8 cellular contexts compared by ENCODE assay signal in the genomic region with DNA sequence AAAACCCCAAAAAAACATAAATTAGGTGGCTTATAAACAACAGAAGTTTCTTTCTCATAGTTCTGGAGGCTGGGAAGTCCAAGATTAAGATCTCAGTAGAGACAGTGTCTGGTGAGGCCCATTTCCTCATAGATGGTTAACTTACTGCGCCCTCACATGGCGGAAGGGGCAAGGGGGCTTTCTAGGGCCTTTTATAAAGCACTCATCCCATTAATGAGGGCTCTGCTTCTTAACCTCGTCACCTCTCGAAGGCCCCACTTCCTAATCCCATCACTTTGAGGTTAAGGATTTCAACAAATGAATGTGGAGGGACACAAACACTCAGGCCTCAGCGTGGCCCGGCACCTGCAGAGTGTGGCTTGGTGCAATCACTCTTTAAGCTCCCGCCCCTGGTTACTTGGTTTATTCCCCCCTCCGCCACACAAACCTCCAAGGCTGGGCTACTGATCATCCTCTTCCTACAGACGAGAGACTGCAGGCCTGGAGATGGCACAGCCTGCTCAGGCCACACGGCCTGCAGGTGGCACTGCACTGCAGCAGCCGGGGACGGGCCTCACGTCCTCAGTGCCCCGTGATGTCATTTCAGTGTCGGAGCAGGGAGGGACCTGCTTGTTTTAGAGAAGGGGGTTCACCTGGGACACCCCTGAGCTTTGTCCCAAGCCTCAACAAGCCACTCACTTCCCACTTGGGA.
DNase-seq lines count a peak whose midpoint lies in the region; ATAC-seq and TF ChIP-seq lines count a peak whose summit lies in the region.
"Not testable (repeated sequence)": the region's sequence is repeated elsewhere in the genome, so short reads cannot be mapped to it uniquely, and the experiment has no call there.

No MANE protein-coding gene starts in this region.

- H3K27me3 Mint-ChIP-seq in naive thymus-derived CD8-positive, alpha-beta T cell: peaks cover 0 to 12% (median 2%) of the 10 kb centered on the region in 5 donors

- H3K9me3 ChIP-seq in HEK293 (ENCODE audit: control insufficient read depth, insufficient read depth, low read depth, low read length); cardiac muscle cell (ENCODE audit: low read depth): not testable (repeated sequence)

- not testable (repeated sequence) for H3K4me3 Mint-ChIP-seq in naive thymus-derived CD8-positive, alpha-beta T cell

- not testable (repeated sequence) for H3K4me1 Mint-ChIP-seq in naive thymus-derived CD8-positive, alpha-beta T cell

- CTCF ChIA-PET in HEK293 (lab: Yijun Ruan, JAX): interaction anchor here (1.7 kb wide), 1 partner anchor 244 kb away, joined by 5 read pairs; no protein-coding TSS in a partner anchor

- not testable (repeated sequence) for H3K4me1 ChIP-seq in HEK293 (ENCODE audit: control insufficient read depth, insufficient read depth, low read length); cardiac muscle cell (ENCODE audit: low read depth)

- DNase-seq in NCI-H460 (ENCODE audit: extremely low read depth, low read depth) (peak; percentile 54), brain microvascular endothelial cell (peak; percentile 60), cardiac muscle cell (ENCODE audit: low read depth in 1 of 2, low spot score in 1 of 2) (peak; percentile 67 to 68)
- peak in 3 of 10 donors; percentile 5 to 13 (median 7) for DNase-seq in naive thymus-derived CD8-positive, alpha-beta T cell
- DNase-seq in stimulated activated CD8-positive, alpha-beta memory T cell treated with anti-CD3 and anti-CD28 coated beads, Interleukin-15, amount 100 ng/mL, for 48 hours (ENCODE audit: low read depth in 2 of 2): peak; percentile 14 to 26

- in situ Hi-C loops in brain microvascular endothelial cell (cut with HindIII; ENCODE audit: low pct_ligation_motif_present, low sequenced_read_pairs): not testable (repeated sequence)

- POLR2A ChIA-PET in HEK293 (lab: Yijun Ruan, JAX); naive thymus-derived CD8-positive, alpha-beta T cell (lab: Charles Lee): not testable (repeated sequence)

- H3K36me3 Mint-ChIP-seq in naive thymus-derived CD8-positive, alpha-beta T cell: not testable (repeated sequence)

- not testable (repeated sequence) for H3K4me3 ChIP-seq in HEK293 (ENCODE audit: low read depth, low read length); WI38 (ENCODE audit: low read depth, low read length); brain microvascular endothelial cell (ENCODE audit: low read depth, low read length); cardiac muscle cell

- not testable (repeated sequence) for H3K27ac Mint-ChIP-seq in naive thymus-derived CD8-positive, alpha-beta T cell

- H3K9me3 Mint-ChIP-seq in naive thymus-derived CD8-positive, alpha-beta T cell: peaks cover 0 to 12% (median 5%) of the 10 kb centered on the region in 9 donors

- ATAC-seq in naive thymus-derived CD8-positive, alpha-beta T cell: peak; percentile 67 to 77

- not testable (repeated sequence) for H3K36me3 ChIP-seq in HEK293 (ENCODE audit: control insufficient read depth in 2 of 2, insufficient read depth in 1 of 2, low read length in 2 of 2); brain microvascular endothelial cell (replicated peaks); cardiac muscle cell

- not testable (repeated sequence) for H3K27ac ChIP-seq in C4-2B; HEK293 (ENCODE audit: extremely low read depth, low read depth, low read length); brain microvascular endothelial cell; cardiac muscle cell

- peak; percentile 80 for TF ChIP-seq CTCF in C4-2B (conservative IDR thresholded peaks at IDR 0.05)
- not testable (repeated sequence) for TF ChIP-seq CTCF in HEK293 (tag by site-specific recombination; IDR thresholded peaks at IDR 0.05)
- peak; percentile 50 for TF ChIP-seq CTCF in WI38 (IDR thresholded peaks at IDR 0.05; ENCODE audit: low read depth, low read length)
- TF ChIP-seq CTCF in brain microvascular endothelial cell (IDR thresholded peaks at IDR 0.05; ENCODE audit: low read depth, low read length, missing control alignments): peak; percentile 67
- peak; percentile 54 for TF ChIP-seq CTCF in cardiac muscle cell (IDR thresholded peaks at IDR 0.05; ENCODE audit: low read depth, low read length)

- H3K27me3 ChIP-seq in brain microvascular endothelial cell (replicated peaks); cardiac muscle cell: not testable (repeated sequence)

TF ChIP-seq in HEK293, 187 proteins besides CTCF, POLR2A, EP300 and RAD21:
- peak; percentile 47 for TF ChIP-seq ZNF654 (tag by site-specific recombination; IDR thresholded peaks at IDR 0.05; ENCODE audit: low read depth)
